11 cellular contexts compared by ENCODE assay signal in genomic region chr14:76056128-76056527, GRCh38.
DNase-seq lines count a peak whose midpoint lies in the region; ATAC-seq, FAIRE-seq and TF ChIP-seq lines count a peak whose summit lies in the region.
"Had no signal": no experiment of that assay in that cellular context is flagged by ENCODE, and none has a peak within 500 bp of the region (broad histone marks: within the 10 kb centered on the region; RNA-seq: fewer than 3 reads in every experiment).

No MANE protein-coding gene starts in this region.

- H3K4me3 ChIP-seq in heart right ventricle (no peak overlapping the region), epithelial cell of esophagus (ENCODE audit: low read length) (no peak overlapping the region), pancreas (no peak overlapping the region)
- H3K4me3 ChIP-seq: testis had no signal

- peak in 2 of 8 donors; percentile 50 to 54 for ATAC-seq in heart right ventricle
- ATAC-seq in left cardiac atrium: no peak
- no peak for ATAC-seq in pancreas
- ATAC-seq in esophagus mucosa: no peak
- ATAC-seq: activated naive CD8-positive, alpha-beta T cell treated with anti-CD3 and anti-CD28 coated beads, Interleukin-2, amount 50 U/mL, for 24 hours; T-cell had no signal

- intact Hi-C loops in heart right ventricle (cut with DNase I): loop anchor here in 5 of 10 donors (10.0 kb wide), 2 partner anchors 299 to 329 kb away; no protein-coding TSS in a partner anchor
- intact Hi-C loops in left cardiac atrium (cut with DNase I): loop anchor here (10.0 kb wide), 3 partner anchors 299 to 589 kb away; no protein-coding TSS in a partner anchor
- intact Hi-C loops in pancreas (cut with DNase I): loop anchor here in 1 of 3 donors (10.0 kb wide), 1 partner anchor 589 kb away; no protein-coding TSS in a partner anchor

- 92 to 96% methylated on average over 8 of the region's 8 CpGs for WGBS in heart right ventricle, 2 donors
- WGBS in pancreas, 2 donors: 91 to 93% methylated on average over 8 of the region's 8 CpGs

- no peak overlapping the region for H3K27ac ChIP-seq in heart right ventricle
- H3K27ac ChIP-seq in pancreas: no peak overlapping the region
- H3K27ac ChIP-seq: testis had no signal

- H3K9me3 ChIP-seq in heart right ventricle: no peaks in the 10 kb centered on the region
- H3K9me3 ChIP-seq in pancreas: no peaks in the 10 kb centered on the region
- H3K9me3 ChIP-seq: testis had no signal

- peak in 7 of 9 donors; percentile 21 to 48 (median 39) for TF ChIP-seq CTCF in heart right ventricle (IDR thresholded peaks at IDR 0.05)
- peak; percentile 33 for TF ChIP-seq CTCF in epithelial cell of esophagus (IDR thresholded peaks at IDR 0.05; ENCODE audit: insufficient read depth, low read depth, low read length, missing control alignments)
- no peak for TF ChIP-seq CTCF in pancreas (IDR thresholded peaks at IDR 0.05)

- H3K27me3 ChIP-seq in heart right ventricle (no peaks in the 10 kb centered on the region), pancreas (no peaks in the 10 kb centered on the region)
- H3K27me3 ChIP-seq: testis had no signal

- FAIRE-seq in pancreas (lab: Jason Lieb, UNC): no peak

- no peak for DNase-seq in heart right ventricle
- DNase-seq in left cardiac atrium: no peak
- DNase-seq in NCI-H69 (lab: John Stamatoyannopoulos, UW): peak; percentile 59
- DNase-seq in epithelial cell of esophagus (ENCODE audit: low read depth): peak; percentile 9
- DNase-seq in pancreas: no peak
- DNase-seq in NCI-H2107 (lab: John Stamatoyannopoulos, UW): no peak
- DNase-seq in activated CD8-positive, alpha-beta memory T cell treated with anti-CD3 and anti-CD28 coated beads, Interleukin-2, amount 50 U/mL, for 4 hours: no peak
- DNase-seq: activated naive CD8-positive, alpha-beta T cell treated with anti-CD3 and anti-CD28 coated beads, Interleukin-2, amount 50 U/mL, for 24 hours; T-cell; testis had no signal

- H3K36me3 ChIP-seq in heart right ventricle (peaks cover 0 to 29% (median 10%) of the 10 kb centered on the region in 9 donors), pancreas (peaks cover 0 to 9% (median 0%) of the 10 kb centered on the region in 3 donors)

- H3K4me1 ChIP-seq in heart right ventricle (peaks cover 0 to 10% (median 0%) of the 10 kb centered on the region in 9 donors), pancreas (no peaks in the 10 kb centered on the region)
- H3K4me1 ChIP-seq: testis had no signal

Comparison
In these comparisons a context has a peak if more than half of its experiments do, and no peak if none do; other contexts are left out.
1. DNase-seq: peak in NCI-H69 (single experiment) and epithelial cell of esophagus (single experiment); none in heart right ventricle (0 of 2), left cardiac atrium (single experiment), pancreas (0 of 6), NCI-H2107 (single experiment) and activated CD8-positive, alpha-beta memory T cell treated with anti-CD3 and anti-CD28 coated beads, Interleukin-2, amount 50 U/mL, for 4 hours (single experiment).
2. CTCF ChIP-seq: peak in heart right ventricle (7 of 9) and epithelial cell of esophagus (single experiment); none in pancreas (0 of 4).